Comparison of ENCODE assay signal across 24 cellular contexts in genomic region chr16:87816507-87817100, GRCh38.
"Had no signal": no experiment of that assay in that cellular context is flagged by ENCODE, and none has a peak within 500 bp of the region (broad histone marks: within the 10 kb centered on the region; RNA-seq: fewer than 3 reads in every experiment).

No MANE protein-coding gene starts in this region.

- H3K4me3 ChIP-seq: cardiac muscle cell, hepatocyte, left lung, neural progenitor cell, pancreas, psoas muscle, right atrium auricular region, upper lobe of right lung had no signal

- H2AFZ ChIP-seq: hepatocyte, neural progenitor cell had no signal

- H3K9ac ChIP-seq: neural progenitor cell had no signal

- H3K36me3 ChIP-seq: cardiac muscle cell, left lung, neural progenitor cell, pancreas, right atrium auricular region, upper lobe of right lung had no signal

- FAIRE-seq: endometrium, pancreas had no signal

- H3K4me2 ChIP-seq: hepatocyte, neural progenitor cell had no signal

- H3K9me3 ChIP-seq: pancreas had no signal

- DNase-seq: activated CD4-positive, alpha-beta T cell treated with anti-CD3 and anti-CD28 coated beads for 4 hours; activated CD4-positive, alpha-beta T cell treated with anti-CD3 and anti-CD28 coated beads, Interleukin-2, amount 50 U/mL, for 48 hours; activated CD4-positive, CD25-positive, alpha-beta regulatory T cell; activated CD8-positive, alpha-beta memory T cell treated with anti-CD3 and anti-CD28 coated beads, Interleukin-2, amount 50 U/mL, for 48 hours; activated effector memory CD4-positive, alpha-beta T cell treated with anti-CD3 and anti-CD28 coated beads, Interleukin-2, amount 50 U/mL, for 16 hours; activated naive CD4-positive, alpha-beta T cell treated with anti-CD3 and anti-CD28 coated beads, Interleukin-2, amount 10 ng/mL, durations not matched to agents 7 days and 5 days; activated T-cell treated with anti-CD3 and anti-CD28 coated beads, Interleukin-2, amount 50 U/mL, for 48 hours; effector CD4-positive, alpha-beta T cell; erythroblast; foreskin keratinocyte; kidney glomerular epithelial cell; left lung; naive thymus-derived CD8-positive, alpha-beta T cell; pancreas; psoas muscle; stimulated activated CD4-positive, alpha-beta T cell treated with anti-CD3 and anti-CD28 coated beads, Interleukin-4, amount 100 ng/mL, for 4 hours; stimulated activated naive CD8-positive, alpha-beta T cell treated with anti-CD3 and anti-CD28 coated beads, Interleukin-15, Interleukin-2, amounts not matched to agents 100 U/mL and 50 U/mL, for 24 hours; T-helper 17 cell; upper lobe of right lung had no signal

- H3K27ac ChIP-seq: cardiac muscle cell, foreskin keratinocyte, hepatocyte, left lung, neural progenitor cell, pancreas, right atrium auricular region, upper lobe of right lung had no signal

- H3K27me3 ChIP-seq: cardiac muscle cell, foreskin keratinocyte, hepatocyte, neural progenitor cell, pancreas, right atrium auricular region, upper lobe of right lung had no signal

- ATAC-seq: foreskin keratinocyte; left lung; naive thymus-derived CD8-positive, alpha-beta T cell; pancreas; stimulated activated naive CD8-positive, alpha-beta T cell treated with anti-CD3 and anti-CD28 coated beads, Interleukin-15, Interleukin-2, amounts not matched to agents 100 U/mL and 50 U/mL, for 24 hours; T-helper 17 cell had no signal

- H3K79me2 ChIP-seq: hepatocyte had no signal

- H3K4me1 ChIP-seq: foreskin keratinocyte, pancreas, psoas muscle, right atrium auricular region, upper lobe of right lung had no signal
